14 cellular contexts compared by ENCODE assay signal in genomic region chr1:74613894-74614293, GRCh38. TPM values are rescaled to one million over a fixed set of nuclear protein-coding genes. Genes with fewer than 3 reads are reported as not detected.
"Had no signal": no experiment of that assay in that cellular context is flagged by ENCODE, and none has a peak within 500 bp of the region (broad histone marks: within the 10 kb centered on the region; RNA-seq: fewer than 3 reads in every experiment).

No MANE protein-coding gene starts in this region.

- ATAC-seq: stimulated activated effector memory CD8-positive, alpha-beta T cell treated with anti-CD3 and anti-CD28 coated beads, Interleukin-12 subunit alpha, Interleukin-12 subunit beta, amount 100 ng/mL, for 72 hours; upper lobe of right lung had no signal

- H3K36me3 ChIP-seq: thoracic aorta, upper lobe of right lung had no signal

- DNase-seq: activated CD4-positive, alpha-beta T cell treated with anti-CD3 and anti-CD28 coated beads, Interleukin-2, amount 10 ng/mL, durations not matched to agents 7 days and 5 days; activated CD8-positive, alpha-beta memory T cell treated with anti-CD3 and anti-CD28 coated beads for 24 hours; activated naive CD8-positive, alpha-beta T cell treated with anti-CD3 and anti-CD28 coated beads, Interleukin-2, amount 10 ng/mL, durations not matched to agents 7 days and 5 days; cortex of kidney; effector CD8-positive, alpha-beta T cell; foreskin fibroblast; hippocampal formation; nucleus accumbens; upper lobe of right lung had no signal

- H3K4me1 ChIP-seq: upper lobe of right lung had no signal

- H3K4me3 ChIP-seq: thoracic aorta, upper lobe of right lung had no signal

- H3K27me3 ChIP-seq: upper lobe of right lung had no signal

- H3K27ac ChIP-seq: thoracic aorta, upper lobe of right lung had no signal

- H3K9me3 ChIP-seq: thoracic aorta, upper lobe of right lung had no signal

RNA-seq across cellular contexts. Expression of gene ERICH3, which starts 59.7 kb away (rescaled TPM):
- total RNA-seq: activated CD4-positive, alpha-beta T cell treated with anti-CD3 and anti-CD28 coated beads, Interleukin-2, amount 10 ng/mL, durations not matched to agents 7 days and 5 days; activated naive CD8-positive, alpha-beta T cell treated with anti-CD3 and anti-CD28 coated beads, Interleukin-2, amount 10 ng/mL, durations not matched to agents 7 days and 5 days; endothelial cell of umbilical vein; lower leg skin; thoracic aorta; upper lobe of right lung had no signal
- polyA plus RNA-seq: endothelial cell of umbilical vein, keratinocyte had no signal
